28 cellular contexts compared by ENCODE assay signal in genomic region chr12:118625050-118625675, GRCh38.
"Had no signal": no experiment of that assay in that cellular context is flagged by ENCODE, and none has a peak within 500 bp of the region (broad histone marks: within the 10 kb centered on the region; RNA-seq: fewer than 3 reads in every experiment).

No MANE protein-coding gene starts in this region.

- ATAC-seq: activated T-cell treated with anti-CD3 and anti-CD28 coated beads, Interleukin-2, amount 50 U/mL, for 72 hours; body of pancreas; naive thymus-derived CD4-positive, alpha-beta T cell; pancreas had no signal

- H3K4me1 ChIP-seq: adrenal gland, body of pancreas, colonic mucosa, esophagus squamous epithelium, pancreas, prostate gland, suprapubic skin, tibial artery had no signal

- H3K27me3 ChIP-seq: adrenal gland, body of pancreas, colonic mucosa, esophagus squamous epithelium, suprapubic skin, tibial artery had no signal

- H3K9me3 ChIP-seq: adrenal gland, body of pancreas, colonic mucosa, esophagus squamous epithelium, pancreas, prostate gland, suprapubic skin, tibial artery had no signal

- DNase-seq: activated B cell treated with CpG ODN at 0.5 μM for 24 hours; activated naive CD4-positive, alpha-beta T cell; activated T-cell treated with anti-CD3 and anti-CD28 coated beads for 4 hours; activated T-cell treated with anti-CD3 and anti-CD28 coated beads, Interleukin-2, amount 50 U/mL, for 72 hours; aorta; body of pancreas; cerebellar nuclear complex; colonic mucosa; effector CD8-positive, alpha-beta T cell; esophagus squamous epithelium; foreskin melanocyte; glutamatergic neuron; hippocampal formation; left cardiac atrium; midbrain; naive thymus-derived CD4-positive, alpha-beta T cell; nucleus accumbens; pancreas; retina; stimulated activated CD4-positive, alpha-beta T cell treated with anti-CD3 and anti-CD28 coated beads, Interleukin-15, amount 100 ng/mL, for 24 hours; stimulated activated CD4-positive, alpha-beta T cell treated with anti-CD3 and anti-CD28 coated beads, Interleukin-2, amount 100 ng/mL, for 24 hours; stimulated activated naive CD4-positive, alpha-beta T cell; T-helper 1 cell; tibial artery had no signal

- H3K27ac ChIP-seq: body of pancreas, colonic mucosa, epithelial cell of prostate, esophagus squamous epithelium, pancreas, prostate gland, suprapubic skin, tibial artery had no signal

- H3K36me3 ChIP-seq: adrenal gland, colonic mucosa, esophagus squamous epithelium, pancreas, prostate gland, suprapubic skin, tibial artery had no signal

- H3K4me3 ChIP-seq: adrenal gland, body of pancreas, colonic mucosa, esophagus squamous epithelium, pancreas, prostate gland, suprapubic skin, tibial artery had no signal
